Comparison of ENCODE assay signal across 16 cellular contexts in the genomic region with DNA sequence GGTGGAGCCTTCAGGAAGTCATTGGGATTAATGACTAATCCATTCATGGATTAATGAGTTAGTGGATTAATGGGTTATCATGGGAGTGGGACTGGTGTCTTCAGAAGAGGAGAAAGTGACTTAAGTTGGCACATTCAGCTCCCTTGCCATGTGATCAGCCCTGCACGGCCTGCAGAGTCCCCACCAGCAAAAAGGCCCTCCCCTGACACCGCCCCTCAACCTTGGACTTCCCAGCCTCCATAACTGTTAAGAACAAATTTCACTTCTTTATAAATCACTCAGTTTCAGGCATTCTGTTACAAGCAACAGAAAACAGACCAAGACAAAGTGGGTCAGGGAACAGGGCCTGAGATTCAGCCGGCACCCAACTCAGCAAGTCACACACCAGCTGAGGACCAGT.
DNase-seq lines count a peak whose midpoint lies in the region; ATAC-seq and TF ChIP-seq lines count a peak whose summit lies in the region.
"Had no signal": no experiment of that assay in that cellular context is flagged by ENCODE, and none has a peak within 500 bp of the region (broad histone marks: within the 10 kb centered on the region; RNA-seq: fewer than 3 reads in every experiment).

No MANE protein-coding gene starts in this region.

- H3K4me3 ChIP-seq in heart left ventricle (no peak overlapping the region), body of pancreas (no peak overlapping the region), mucosa of descending colon (no peak overlapping the region), aorta (ENCODE audit: low read length in 2 of 2) (no peak overlapping the region)
- H3K4me3 ChIP-seq: BLaER1 treated with 17β-estradiol and CSF1 and Interleukin-3, amounts not matched to agents 10 nM and 100 nM had no signal

- H3K9me3 Mint-ChIP-seq in nephron, result peaks cover 9% of the 10 kb centered on the region
- H3K9me3 Mint-ChIP-seq in stimulated activated naive B cell treated with anti-CD40 and anti-IgM and Interleukin-4, amounts not matched to agents 10 μg/mL and 1 μg/mL and 100 μg/mL, for 72 hours, result no peaks in the 10 kb centered on the region

- no peak for ATAC-seq in heart left ventricle
- ATAC-seq in body of pancreas, result peak; percentile 8
- ATAC-seq in stimulated activated naive B cell treated with anti-CD40 and anti-IgM and Interleukin-4, amounts not matched to agents 10 μg/mL and 1 μg/mL and 100 μg/mL, for 72 hours (replicated peaks), result peak in 1 of 2 donors; percentile 48
- ATAC-seq in mucosa of descending colon, result no peak
- no peak for ATAC-seq in aorta (ENCODE audit: low FRiP score)
- ATAC-seq: Panc1 had no signal

- no peaks in the 10 kb centered on the region for H3K9me3 ChIP-seq in heart left ventricle
- no peaks in the 10 kb centered on the region for H3K9me3 ChIP-seq in body of pancreas
- no peaks in the 10 kb centered on the region for H3K9me3 ChIP-seq in mucosa of descending colon
- no peaks in the 10 kb centered on the region for H3K9me3 ChIP-seq in aorta (ENCODE audit: control insufficient read depth, low read length)

- no peaks in the 10 kb centered on the region for H3K27me3 Mint-ChIP-seq in nephron (ENCODE audit: low read depth)
- H3K27me3 Mint-ChIP-seq in stimulated activated naive B cell treated with anti-CD40 and anti-IgM and Interleukin-4, amounts not matched to agents 10 μg/mL and 1 μg/mL and 100 μg/mL, for 72 hours, result no peaks in the 10 kb centered on the region

- no peak for TF ChIP-seq POLR2A in heart left ventricle (IDR thresholded peaks at IDR 0.05)
- TF ChIP-seq POLR2A in body of pancreas (IDR thresholded peaks at IDR 0.05), result no peak

- DNase-seq in heart left ventricle (peak in 1 of 5 donors; percentile 20), cardiac septum (ENCODE audit: low spot score) (no peak), body of pancreas (no peak), GM03348 (ENCODE audit: low spot score) (no peak), mucosa of descending colon (no peak), aorta (no peak)
- DNase-seq in stimulated activated naive B cell treated with anti-CD40 and anti-IgM and Interleukin-4, amounts not matched to agents 10 μg/mL and 1 μg/mL and 100 μg/mL, for 72 hours, result no peak
- DNase-seq: GDM1, GOT3, NCI-H1417 treated with DMSO at 0.1 percent for 48 hours, NCI-H1930, NCI-H510A treated with DMSO at 0.1 percent for 48 hours, SHP77 had no signal

- peaks cover 10% of the 10 kb centered on the region for H3K36me3 Mint-ChIP-seq in nephron (ENCODE audit: low read depth)
- peaks cover 18 to 48% of the 10 kb centered on the region in 2 donors for H3K36me3 Mint-ChIP-seq in stimulated activated naive B cell treated with anti-CD40 and anti-IgM and Interleukin-4, amounts not matched to agents 10 μg/mL and 1 μg/mL and 100 μg/mL, for 72 hours

- peak overlapping the region in 2 of 3 experiments; percentile 32 to 54 for H3K27ac Mint-ChIP-seq in nephron
- H3K27ac Mint-ChIP-seq in stimulated activated naive B cell treated with anti-CD40 and anti-IgM and Interleukin-4, amounts not matched to agents 10 μg/mL and 1 μg/mL and 100 μg/mL, for 72 hours, result peak overlapping the region; percentile 56

- H3K27me3 ChIP-seq in heart left ventricle (no peaks in the 10 kb centered on the region), body of pancreas (no peaks in the 10 kb centered on the region), aorta (ENCODE audit: control insufficient read depth in 1 of 2, insufficient read depth in 2 of 2, low read length in 1 of 2) (no peaks in the 10 kb centered on the region)
- H3K27me3 ChIP-seq: BLaER1 treated with 17β-estradiol and CSF1 and Interleukin-3, amounts not matched to agents 10 nM and 100 nM had no signal

- peaks cover 62% of the 10 kb centered on the region for H3K4me1 Mint-ChIP-seq in nephron
- H3K4me1 Mint-ChIP-seq in stimulated activated naive B cell treated with anti-CD40 and anti-IgM and Interleukin-4, amounts not matched to agents 10 μg/mL and 1 μg/mL and 100 μg/mL, for 72 hours, result peaks cover 69 to 85% of the 10 kb centered on the region in 2 donors

- TF ChIP-seq CTCF in heart left ventricle (IDR thresholded peaks at IDR 0.05) (no peak), body of pancreas (IDR thresholded peaks at IDR 0.05) (no peak), nephron (IDR thresholded peaks at IDR 0.05; ENCODE audit: unreplicated experiment in 3 of 3) (no peak), mucosa of descending colon (IDR thresholded peaks at IDR 0.05) (no peak)

- no peak overlapping the region for H3K4me3 Mint-ChIP-seq in nephron
- no peak overlapping the region for H3K4me3 Mint-ChIP-seq in stimulated activated naive B cell treated with anti-CD40 and anti-IgM and Interleukin-4, amounts not matched to agents 10 μg/mL and 1 μg/mL and 100 μg/mL, for 72 hours

- H3K4me1 ChIP-seq in heart left ventricle (peaks cover 0 to 64% (median 43%) of the 10 kb centered on the region in 12 donors), body of pancreas (peaks cover 51% of the 10 kb centered on the region), mucosa of descending colon (ENCODE audit: low read depth) (peaks cover 3% of the 10 kb centered on the region), aorta (ENCODE audit: control insufficient read depth in 1 of 2, insufficient read depth in 2 of 2, low read length in 2 of 2) (peaks cover 0 to 7% of the 10 kb centered on the region in 2 donors)

- WGBS in heart left ventricle, 4 donors, result 85 to 90% (median 86%) methylated on average over 3 of the region's 3 CpGs
- WGBS in body of pancreas, 2 donors, result 78 to 80% methylated on average over 3 of the region's 3 CpGs
- WGBS in aorta, 2 donors, result 73 to 86% methylated on average over 3 of the region's 3 CpGs

- H3K36me3 ChIP-seq in heart left ventricle, result no peaks in the 10 kb centered on the region
- H3K36me3 ChIP-seq in body of pancreas (replicated peaks in 1 of 2; ENCODE audit: insufficient read depth in 1 of 2, low read depth in 2 of 2), result no peaks in the 10 kb centered on the region
- no peaks in the 10 kb centered on the region for H3K36me3 ChIP-seq in mucosa of descending colon (ENCODE audit: low read depth)
- H3K36me3 ChIP-seq in aorta (ENCODE audit: control insufficient read depth in 1 of 2, insufficient read depth in 2 of 2, low read length in 1 of 2), result no peaks in the 10 kb centered on the region

- intact Hi-C loops in heart left ventricle (cut with DNase I), result loop anchor here in 1 of 10 donors (2.0 kb wide), 1 partner anchor 18 kb away; no protein-coding TSS in a partner anchor
- intact Hi-C loops in cardiac septum (cut with DNase I), result no loop called here
- intact Hi-C loops in body of pancreas (cut with DNase I), result no loop called here
- intact Hi-C loops in mucosa of descending colon (cut with DNase I, micrococcal nuclease), result no loop called here
- intact Hi-C loops in aorta (cut with DNase I), result no loop called here

- H3K27ac ChIP-seq in heart left ventricle, result peak overlapping the region in 11 of 12 donors; percentile 22 to 93 (median 73)
- H3K27ac ChIP-seq in body of pancreas, result peak overlapping the region in 1 of 4 donors; percentile 55
- no peak overlapping the region for H3K27ac ChIP-seq in aorta (ENCODE audit: low read depth in 1 of 2, low read length in 2 of 2)
- H3K27ac ChIP-seq: BLaER1 treated with 17β-estradiol and CSF1 and Interleukin-3, amounts not matched to agents 10 nM and 100 nM had no signal

Comparison
In these comparisons a context has a peak if more than half of its experiments do, and no peak if none do; other contexts are left out.
1. H3K27ac ChIP-seq: peak in heart left ventricle (11 of 12); none in aorta (0 of 2).